Comparison of ENCODE assay signal across 15 cellular contexts in genomic region chr6:35033683-35034082, GRCh38.
"Had no signal": no experiment of that assay in that cellular context is flagged by ENCODE, and none has a peak within 500 bp of the region (broad histone marks: within the 10 kb centered on the region; RNA-seq: fewer than 3 reads in every experiment).

No MANE protein-coding gene starts in this region.

- DNase-seq: activated naive CD4-positive, alpha-beta T cell treated with Interleukin-2 at 50 U/mL for 16 hours; activated T-cell treated with anti-CD3 and anti-CD28 coated beads for 4 hours; hippocampal formation; kidney; left ventricle myocardium inferior; mesenchymal stem cell; nephron progenitor cell; right lobe of liver; stimulated activated CD4-positive, alpha-beta T cell treated with anti-CD3 and anti-CD28 coated beads, Interleukin-12 subunit alpha, Interleukin-12 subunit beta, amount 100 ng/mL, for 4 hours; stimulated activated CD4-positive, alpha-beta T cell treated with anti-CD3 and anti-CD28 coated beads, Interleukin-2, amount 100 ng/mL, for 24 hours; T-helper 9 cell had no signal

- H3K9me3 ChIP-seq: left ventricle myocardium inferior, prostate gland, right lobe of liver had no signal

- H3K27ac ChIP-seq: prostate gland, right lobe of liver, SK-N-MC had no signal

- H3K4me3 ChIP-seq: left ventricle myocardium inferior, prostate gland, right lobe of liver, SK-N-MC had no signal

- H3K36me3 ChIP-seq: prostate gland had no signal

- ATAC-seq: activated CD4-positive, CD25-positive, alpha-beta regulatory T cell treated with anti-CD3 and anti-CD28 coated beads, Interleukin-2, amount 50 U/mL, for 24 hours; activated T-helper 17 cell treated with anti-CD3 and anti-CD28 coated beads, Interleukin-2, amount 50 U/mL, for 72 hours had no signal

- H3K27me3 ChIP-seq: right lobe of liver had no signal
